Comparison of ENCODE assay signal across 26 cellular contexts in the genomic region with DNA sequence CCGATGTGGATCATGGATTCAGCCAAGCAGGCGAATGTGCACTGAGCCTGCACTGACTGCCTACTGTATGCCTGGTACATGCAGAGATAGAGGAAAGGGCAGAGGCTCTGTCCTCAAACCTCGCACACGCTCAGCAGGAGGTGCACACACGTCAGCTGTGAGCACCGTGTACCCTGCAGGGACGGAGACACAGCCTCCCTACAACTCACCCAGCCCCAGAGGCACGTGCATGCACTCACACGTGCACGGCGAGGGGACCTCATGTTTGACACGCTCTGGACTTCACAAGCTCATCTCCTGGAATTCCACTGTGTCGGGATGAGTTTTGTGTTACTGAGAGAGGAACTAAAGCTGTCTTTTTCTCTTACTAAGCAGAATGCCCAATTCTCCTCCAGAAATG. TPM values are rescaled to one million over a fixed set of nuclear protein-coding genes. Genes with fewer than 3 reads are reported as not detected.
DNase-seq lines count a peak whose midpoint lies in the region; ATAC-seq, FAIRE-seq and TF ChIP-seq lines count a peak whose summit lies in the region.
"Had no signal": no experiment of that assay in that cellular context is flagged by ENCODE, and none has a peak within 500 bp of the region (broad histone marks: within the 10 kb centered on the region; RNA-seq: fewer than 3 reads in every experiment).

No MANE protein-coding gene starts in this region.

- H3K4me2 ChIP-seq in H1 (ENCODE audit: insufficient read depth in 1 of 2, low read depth in 2 of 2, low read length in 2 of 2), result no peak overlapping the region
- no peak overlapping the region for H3K4me2 ChIP-seq in neuronal stem cell (ENCODE audit: insufficient read depth, low read length, poor library complexity, severe bottlenecking)
- H3K4me2 ChIP-seq: BLaER1 had no signal

- no peak overlapping the region for H3K4me3 Mint-ChIP-seq in activated CD4-positive, alpha-beta T cell treated with anti-CD3 and anti-CD28 coated beads, Interleukin-2, amount 10 ng/mL, durations not matched to agents 24 days and 14 days
- H3K4me3 Mint-ChIP-seq: CD14-positive monocyte; CD4-positive, alpha-beta T cell; CD8-positive, alpha-beta T cell had no signal

- no peaks in the 10 kb centered on the region for H3K9me3 Mint-ChIP-seq in activated CD4-positive, alpha-beta T cell treated with anti-CD3 and anti-CD28 coated beads, Interleukin-2, amount 10 ng/mL, durations not matched to agents 24 days and 14 days
- H3K9me3 Mint-ChIP-seq: CD4-positive, alpha-beta T cell; CD8-positive, alpha-beta T cell had no signal

- H3K79me1 ChIP-seq in H1 (ENCODE audit: low read depth, low read length) (no peaks in the 10 kb centered on the region), neuronal stem cell (ENCODE audit: low read depth, low read length) (no peaks in the 10 kb centered on the region)

- H2BK5ac ChIP-seq in H1 (ENCODE audit: low read depth, low read length) (no peak overlapping the region), neuronal stem cell (ENCODE audit: low read length) (no peak overlapping the region)

- H3K27ac ChIP-seq in coronary artery, result no peak overlapping the region
- H3K27ac ChIP-seq in H1 (ENCODE audit: low read depth, low read length), result no peak overlapping the region
- H3K27ac ChIP-seq in neuronal stem cell (replicated peaks; ENCODE audit: low read length), result no peak overlapping the region
- H3K27ac ChIP-seq in sigmoid colon, result no peak overlapping the region
- H3K27ac ChIP-seq: BLaER1 had no signal

- H2BK15ac ChIP-seq in H1 (ENCODE audit: low read length) (no peak overlapping the region), neuronal stem cell (ENCODE audit: low read length) (no peak overlapping the region)

- H4K8ac ChIP-seq in H1 (ENCODE audit: extremely low read depth, insufficient read depth, low read length) (no peak overlapping the region), neuronal stem cell (ENCODE audit: low read depth, low read length) (no peak overlapping the region)

- no peak overlapping the region for H3K56ac ChIP-seq in H1 (replicated peaks; ENCODE audit: insufficient read length, low read depth, low read length)

- H3K4me3 ChIP-seq in coronary artery (no peak overlapping the region), H1 (ENCODE audit: extremely low read depth in 1 of 4, insufficient read depth in 2 of 4, low read depth in 3 of 4, low read length in 4 of 4) (no peak overlapping the region), neuronal stem cell (ENCODE audit: low read length in 2 of 2) (no peak overlapping the region), sigmoid colon (no peak overlapping the region)
- H3K4me3 ChIP-seq: BLaER1 had no signal

- no peak overlapping the region for H4K91ac ChIP-seq in H1 (replicated peaks; ENCODE audit: insufficient read length, low read length)
- H4K91ac ChIP-seq in neuronal stem cell (ENCODE audit: low read depth, low read length, poor library complexity), result no peak overlapping the region

- H3K4me1 ChIP-seq in H1 (replicated peaks in 1 of 4; ENCODE audit: control insufficient read depth in 3 of 4, insufficient read depth in 4 of 4, low read length in 3 of 4) (no peaks in the 10 kb centered on the region), neuronal stem cell (ENCODE audit: control insufficient read depth in 2 of 2, insufficient read depth in 1 of 2, low read depth in 1 of 2, low read length in 2 of 2) (peaks cover 0 to 2% of the 10 kb centered on the region in 2 donors), sigmoid colon (no peaks in the 10 kb centered on the region)
- H3K4me1 ChIP-seq: BE2C, BLaER1, Caco-2 had no signal

- no peak overlapping the region for H3K27ac Mint-ChIP-seq in activated CD4-positive, alpha-beta T cell treated with anti-CD3 and anti-CD28 coated beads, Interleukin-2, amount 10 ng/mL, durations not matched to agents 24 days and 14 days
- H3K27ac Mint-ChIP-seq: CD14-positive monocyte; CD4-positive, alpha-beta T cell; CD8-positive, alpha-beta T cell had no signal

- H3K18ac ChIP-seq in H1 (ENCODE audit: extremely low read depth, low read length) (no peak overlapping the region), neuronal stem cell (ENCODE audit: low read length) (no peak overlapping the region)

- H3K27me3 ChIP-seq in H1 (replicated peaks in 1 of 4; ENCODE audit: control insufficient read depth in 3 of 4, extremely low read depth in 1 of 4, insufficient read depth in 3 of 4, low read length in 3 of 4), result no peaks in the 10 kb centered on the region
- peaks cover 0 to 2% (median 0%) of the 10 kb centered on the region in 3 experiments for H3K27me3 ChIP-seq in neuronal stem cell (ENCODE audit: control insufficient read depth in 3 of 3, insufficient read depth in 3 of 3, low read depth in 1 of 3, low read length in 3 of 3)
- peaks cover 0 to 9% (median 0%) of the 10 kb centered on the region in 3 donors for H3K27me3 ChIP-seq in sigmoid colon
- H3K27me3 ChIP-seq: BE2C, BLaER1 had no signal

- H3K23ac ChIP-seq in H1 (ENCODE audit: insufficient read length) (no peak overlapping the region), neuronal stem cell (ENCODE audit: low read depth, low read length, poor library complexity) (no peak overlapping the region)

- no peak for FAIRE-seq in H1 (lab: Jason Lieb, UNC)
- FAIRE-seq: A204.1, D721Med, G401.6, GM12891, GM19239 had no signal

- no peak overlapping the region for H2BK120ac ChIP-seq in H1 (replicated peaks; ENCODE audit: low read depth, low read length)
- H2BK120ac ChIP-seq in neuronal stem cell (ENCODE audit: low read depth, low read length), result no peak overlapping the region

- no peak overlapping the region for H2AK5ac ChIP-seq in H1 (ENCODE audit: low read depth, low read length)
- no peak overlapping the region for H2AK5ac ChIP-seq in neuronal stem cell (ENCODE audit: low read depth, low read length)

- POLR2A ChIA-PET in H1 (lab: Charles Lee; ENCODE audit: partially characterized antibody), result no interaction called here
- POLR2A ChIA-PET in HEK293T (lab: Yijun Ruan, JAX), result no interaction called here

- no peaks in the 10 kb centered on the region for H3K4me1 Mint-ChIP-seq in activated CD4-positive, alpha-beta T cell treated with anti-CD3 and anti-CD28 coated beads, Interleukin-2, amount 10 ng/mL, durations not matched to agents 24 days and 14 days
- H3K4me1 Mint-ChIP-seq: CD14-positive monocyte had no signal

- peaks cover 0 to 2% of the 10 kb centered on the region in 2 experiments; a peak in 1 of 4 replicates for H3K9me3 ChIP-seq in H1 (ENCODE audit: insufficient read depth in 2 of 2, low read depth in 1 of 2, low read length in 1 of 2)
- peaks cover 0 to 9% of the 10 kb centered on the region in 2 donors for H3K9me3 ChIP-seq in neuronal stem cell (replicated peaks in 1 of 2; ENCODE audit: control insufficient read depth in 2 of 2, insufficient read depth in 1 of 2, low read depth in 1 of 2, low read length in 2 of 2)
- no peaks in the 10 kb centered on the region for H3K9me3 ChIP-seq in sigmoid colon
- H3K9me3 ChIP-seq: BE2C, BLaER1, Caco-2 had no signal

- H2AFZ ChIP-seq in H1 (ENCODE audit: low read length) (no peak overlapping the region), neuronal stem cell (ENCODE audit: low read length) (no peak overlapping the region)

- H3K36me3 Mint-ChIP-seq in activated CD4-positive, alpha-beta T cell treated with anti-CD3 and anti-CD28 coated beads, Interleukin-2, amount 10 ng/mL, durations not matched to agents 24 days and 14 days (ENCODE audit: low read depth), result no peaks in the 10 kb centered on the region
- H3K36me3 Mint-ChIP-seq: CD14-positive monocyte; CD8-positive, alpha-beta T cell had no signal

- intact Hi-C loops in sigmoid colon (cut with DNase I), result no loop called here
- intact Hi-C loops in activated CD4-positive, alpha-beta T cell treated with anti-CD3 and anti-CD28 coated beads, Interleukin-2, amount 10 ng/mL, durations not matched to agents 24 days and 14 days (cut with micrococcal nuclease), result no loop called here

- 87% methylated on average over 13 of the region's 13 CpGs; no CpG with 5 or more reads in 1 of the 2 experiments for WGBS in H1 (ENCODE audit: extremely low coverage in 1 of 2, insufficient coverage in 1 of 2, insufficient read length in 1 of 2, insufficient replicate concordance in 2 of 2, low coverage in 1 of 2, low lambda C conversion rate in 2 of 2, missing lambda C conversion rate in 1 of 2), 2 experiments
- WGBS in neuronal stem cell (ENCODE audit: extremely low coverage in 2 of 2, insufficient read length in 2 of 2, insufficient replicate concordance in 1 of 2), 2 donors, result no CpG with 5 or more reads among the region's 13 CpGs
- 76% methylated on average over 13 of the region's 13 CpGs for WGBS in sigmoid colon, 2 donors

- no peaks in the 10 kb centered on the region for H3K79me2 ChIP-seq in H1 (ENCODE audit: control insufficient read depth in 1 of 2, insufficient read depth in 2 of 2, low read length in 2 of 2)

- H2BK12ac ChIP-seq in H1 (ENCODE audit: low read depth, low read length), result peak overlapping the region; percentile 52; the same call in 1 of the 2 replicates
- no peak overlapping the region for H2BK12ac ChIP-seq in neuronal stem cell (ENCODE audit: low read length)

- DNase-seq in coronary artery (ENCODE audit: low spot score), result peak; percentile 28
- DNase-seq in H1 (ENCODE audit: low read depth in 1 of 2, low spot score in 2 of 2), result no peak
- DNase-seq in neuronal stem cell (ENCODE audit: low spot score), result no peak
- DNase-seq in sigmoid colon, result peak; percentile 52
- no peak for DNase-seq in HEK293T (ENCODE audit: extremely low spot score)
- no peak for DNase-seq in activated CD4-positive, alpha-beta T cell treated with anti-CD3 and anti-CD28 coated beads, Interleukin-2, amount 10 ng/mL, durations not matched to agents 24 days and 14 days
- DNase-seq: 8988T; ACHN; BE2C; C1 segment of cervical spinal cord; Caco-2; Calu3; CD4-positive, alpha-beta T cell; DMS79 treated with DMSO at 0.1 percent for 48 hours; GF-D8 had no signal

- H4K5ac ChIP-seq in H1 (ENCODE audit: insufficient read length, low read depth, low read length), result no peak overlapping the region

- H3K23me2 ChIP-seq in H1 (ENCODE audit: low read depth, low read length), result peaks cover 3% of the 10 kb centered on the region; the same call in 1 of the 2 replicates

- H3K14ac ChIP-seq in H1 (ENCODE audit: insufficient read length) (no peak overlapping the region), neuronal stem cell (ENCODE audit: low read length) (peak overlapping the region; percentile 43)

- no peak overlapping the region for H3K4ac ChIP-seq in H1 (replicated peaks; ENCODE audit: insufficient read length, low read depth, low read length)
- no peak overlapping the region for H3K4ac ChIP-seq in neuronal stem cell (ENCODE audit: low read length)

- no peak overlapping the region for H2BK20ac ChIP-seq in H1 (ENCODE audit: low read length)

- TF ChIP-seq EP300 in H1 (IDR thresholded peaks at IDR 0.05; ENCODE audit: borderline replicate concordance in 1 of 2, low read depth in 2 of 2, low read length in 2 of 2), result no peak
- TF ChIP-seq EP300 in sigmoid colon (IDR thresholded peaks at IDR 0.05), result no peak

- CTCF ChIA-PET in H1 (lab: Charles Lee; ENCODE audit: partially characterized antibody), result interaction anchor here (0.6 to 1.2 kb wide), 3 partner anchors 14 to 23 kb away, joined by 3 to 7 read pairs (median 3); no protein-coding TSS in a partner anchor
- CTCF ChIA-PET in HEK293T (lab: Yijun Ruan, JAX), result no interaction called here

- H4K20me1 ChIP-seq in H1 (replicated peaks in 1 of 2; ENCODE audit: control insufficient read depth in 1 of 2, insufficient read depth in 2 of 2, low read length in 2 of 2), result no peaks in the 10 kb centered on the region
- H4K20me1 ChIP-seq: BLaER1 had no signal

- TF ChIP-seq RAD21 in H1 (IDR thresholded peaks at IDR 0.05 in 1 of 2, conservative IDR thresholded peaks at IDR 0.05 in 1 of 2; ENCODE audit: low read depth in 2 of 2, low read length in 2 of 2), result no peak

- no peak overlapping the region for H3K9ac ChIP-seq in H1 (replicated peaks in 1 of 4; ENCODE audit: extremely low read depth in 1 of 4, low read depth in 3 of 4, low read length in 3 of 4)
- no peak overlapping the region for H3K9ac ChIP-seq in neuronal stem cell (ENCODE audit: low read depth, low read length, poor library complexity)
- H3K9ac ChIP-seq: BLaER1 had no signal

- TF ChIP-seq CTCF in coronary artery (IDR thresholded peaks at IDR 0.05) (no peak), H1 (IDR thresholded peaks at IDR 0.05; ENCODE audit: control extremely low read depth in 1 of 3, insufficient read depth in 1 of 3, low read depth in 1 of 3, low read length in 3 of 3) (no peak), sigmoid colon (IDR thresholded peaks at IDR 0.05) (no peak)

- TF ChIP-seq POLR2A in H1 (IDR thresholded peaks at IDR 0.05; ENCODE audit: control extremely low read depth in 1 of 2, low read depth in 2 of 2, low read length in 2 of 2) (no peak), sigmoid colon (IDR thresholded peaks at IDR 0.05) (no peak)

- no peak for ATAC-seq in HG03565 (IDR thresholded peaks at IDR 0.05; ENCODE audit: unreplicated experiment)
- ATAC-seq: CD8-positive, alpha-beta T cell had no signal

- no peaks in the 10 kb centered on the region for H3K27me3 Mint-ChIP-seq in activated CD4-positive, alpha-beta T cell treated with anti-CD3 and anti-CD28 coated beads, Interleukin-2, amount 10 ng/mL, durations not matched to agents 24 days and 14 days
- H3K27me3 Mint-ChIP-seq: CD4-positive, alpha-beta T cell had no signal

- H3K36me3 ChIP-seq in H1 (ENCODE audit: control insufficient read depth in 2 of 4, insufficient read depth in 4 of 4, low read length in 3 of 4), result no peaks in the 10 kb centered on the region
- H3K36me3 ChIP-seq in neuronal stem cell (replicated peaks in 1 of 2; ENCODE audit: control insufficient read depth in 2 of 2, insufficient read depth in 2 of 2, low read length in 2 of 2), result no peaks in the 10 kb centered on the region
- H3K36me3 ChIP-seq in sigmoid colon, result no peaks in the 10 kb centered on the region
- H3K36me3 ChIP-seq: BE2C, BLaER1 had no signal

RNA-seq across cellular contexts. Expression of gene IRX2, which starts 48.4 kb away (rescaled TPM):
- 40.4 and 47.5 TPM in 2 replicates for total RNA-seq in H1 (2021; fragmentation: NEBNext Ultra II Directional; extraction: Animal tissue kit (Norgen Biotek cat#: 25700))
- polyA plus RNA-seq in H1 (2011; rRNA removed), result 23.4 and 39.6 TPM in 2 replicates
- polyA plus RNA-seq in H1 (2011; cell fraction: cytosol; rRNA removed), result 51.8 TPM
- polyA plus RNA-seq in H1 (2011; cell fraction: nucleus; rRNA removed), result 75.4 TPM
- polyA plus RNA-seq in H1 (2012, experiment 1 of 2), result 32.1 to 35.9 TPM (median 35.0 TPM) in 4 replicates
- 16.8 TPM for polyA plus RNA-seq in H1 (2012, experiment 2 of 2)
- 9.2 TPM for polyA plus RNA-seq in H1 (2013, experiment 1 of 2)
- polyA plus RNA-seq in H1 (2013, experiment 2 of 2), result 8.2 TPM
- 7.6 and 12.7 TPM in 2 replicates for polyA minus RNA-seq in H1 (2011; rRNA and poly(A)+ RNA removed)
- polyA minus RNA-seq in H1 (2011; cell fraction: cytosol; rRNA and poly(A)+ RNA removed), result 44.1 TPM
- polyA minus RNA-seq in H1 (2011; cell fraction: nucleus; rRNA and poly(A)+ RNA removed), result 57.0 TPM
- 9.6 TPM for polyA plus RNA-seq in neuronal stem cell (2013, experiment 1 of 2)
- 9.3 TPM for polyA plus RNA-seq in neuronal stem cell (2013, experiment 2 of 2)
- not detected for total RNA-seq in sigmoid colon
- polyA plus RNA-seq in sigmoid colon, result under 1 TPM in 1 of 3 donors, not detected in 2; 0.03 TPM
- not detected in 2 replicates for total RNA-seq in activated CD4-positive, alpha-beta T cell treated with anti-CD3 and anti-CD28 coated beads, Interleukin-2, amount 10 ng/mL, durations not matched to agents 24 days and 14 days
- total RNA-seq: A673; Calu3; CD4-positive, alpha-beta T cell; CD8-positive, alpha-beta T cell had no signal
- polyA plus RNA-seq: AG04450, CD14-positive monocyte had no signal

Comparison
In these comparisons a context has a peak if more than half of its experiments do, and no peak if none do; other contexts are left out.
1. DNase-seq: peak in coronary artery (single experiment) and sigmoid colon (single experiment); none in H1 (0 of 2), neuronal stem cell (single experiment), HEK293T (single experiment) and activated CD4-positive, alpha-beta T cell treated with anti-CD3 and anti-CD28 coated beads, Interleukin-2, amount 10 ng/mL, durations not matched to agents 24 days and 14 days (single experiment).
2. RNA of gene IRX2, which starts 48.4 kb away (total RNA-seq): 40.4 to 47.5 TPM in H1; not detected in sigmoid colon and not detected in activated CD4-positive, alpha-beta T cell treated with anti-CD3 and anti-CD28 coated beads, Interleukin-2, amount 10 ng/mL, durations not matched to agents 24 days and 14 days; every median in the first group is over 10 times any median in the second.